ENCODE assay signal across 9 cellular contexts in the genomic region with DNA sequence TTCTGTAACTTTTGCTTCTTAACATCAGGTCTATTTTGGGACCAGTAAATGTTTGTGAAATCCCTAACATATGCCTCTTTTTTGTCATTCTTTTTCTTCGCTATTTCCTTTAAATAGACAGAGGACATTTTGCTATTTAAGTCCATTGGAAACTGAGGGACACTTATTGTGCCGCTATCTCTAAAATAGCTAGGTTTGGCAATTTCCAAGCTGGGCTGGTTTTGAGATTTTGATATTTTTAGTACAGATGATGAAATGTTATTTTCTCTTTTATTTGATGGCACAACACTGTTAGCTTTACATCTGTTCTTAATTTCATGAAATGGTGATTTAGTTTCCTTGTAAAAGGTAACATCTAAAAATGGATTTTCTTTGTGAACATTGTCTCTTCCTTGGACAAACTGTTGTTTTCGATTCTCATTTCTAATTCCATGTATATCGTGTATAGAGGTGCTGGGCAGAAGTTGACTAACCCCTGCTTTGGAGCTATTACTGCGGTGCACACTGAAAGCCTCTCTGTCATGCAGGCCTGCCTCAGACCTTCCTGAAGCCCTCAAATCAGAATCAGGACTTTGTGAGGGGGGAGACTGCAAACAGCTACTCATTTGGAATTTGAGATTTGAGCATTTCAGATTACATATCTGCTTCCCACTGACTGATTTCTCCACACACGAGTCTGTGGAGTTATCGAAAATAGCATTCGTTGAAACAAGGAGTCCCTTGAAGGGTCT. TPM values are rescaled to one million over a fixed set of nuclear protein-coding genes. Genes with fewer than 3 reads are reported as not detected.
DNase-seq lines count a peak whose midpoint lies in the region; ATAC-seq and TF ChIP-seq lines count a peak whose summit lies in the region.
"Had no signal": no experiment of that assay in that cellular context is flagged by ENCODE, and none has a peak within 500 bp of the region (broad histone marks: within the 10 kb centered on the region; RNA-seq: fewer than 3 reads in every experiment).

No MANE protein-coding gene starts in this region.

- H3K9ac ChIP-seq in mucosa of rectum (ENCODE audit: low read depth in 1 of 2, low read length in 2 of 2): peak overlapping the region; percentile 48 to 65

- no peaks in the 10 kb centered on the region for H3K9me3 Mint-ChIP-seq in MCF 10A (ENCODE audit: unreplicated experiment)

- no peaks in the 10 kb centered on the region for H3K27me3 ChIP-seq in mucosa of rectum (ENCODE audit: control insufficient read depth in 2 of 2, insufficient read depth in 2 of 2, low read length in 2 of 2)

- H3K27me3 Mint-ChIP-seq in MCF 10A (ENCODE audit: insufficient read depth, unreplicated experiment): no peaks in the 10 kb centered on the region

- TF ChIP-seq CTCF in MCF 10A (IDR thresholded peaks at IDR 0.05; ENCODE audit: unreplicated experiment): no peak

- peaks cover 2% of the 10 kb centered on the region for H3K36me3 Mint-ChIP-seq in MCF 10A (ENCODE audit: insufficient read depth, unreplicated experiment)

- H3K4me1 Mint-ChIP-seq in MCF 10A (ENCODE audit: insufficient read depth, unreplicated experiment): peaks cover 5% of the 10 kb centered on the region

- H3K36me3 ChIP-seq in mucosa of rectum (ENCODE audit: control insufficient read depth in 2 of 2, insufficient read depth in 2 of 2, low read length in 2 of 2): no peaks in the 10 kb centered on the region

- peaks cover 0 to 5% of the 10 kb centered on the region in 2 donors for H3K4me1 ChIP-seq in mucosa of rectum (ENCODE audit: control insufficient read depth in 2 of 2, insufficient read depth in 2 of 2, low read length in 2 of 2)

- H3K27ac Mint-ChIP-seq in MCF 10A (ENCODE audit: low read depth, unreplicated experiment): peak overlapping the region; percentile 21

- peak overlapping the region in 1 of 2 donors; percentile 16 for H3K27ac ChIP-seq in mucosa of rectum (ENCODE audit: low read depth in 2 of 2, low read length in 2 of 2)
- no peak overlapping the region for H3K27ac ChIP-seq in caudate nucleus (ENCODE audit: low read depth, low read length)

- ATAC-seq in GM19035 (IDR thresholded peaks at IDR 0.05; ENCODE audit: unreplicated experiment) (peak; percentile 25), HG03066 (IDR thresholded peaks at IDR 0.05; ENCODE audit: low read depth, unreplicated experiment) (peak; percentile 24)

- no peak for DNase-seq in MCF 10A (ENCODE audit: unreplicated experiment)
- no peak for DNase-seq in caudate nucleus (lab: John Stamatoyannopoulos, UW)
- DNase-seq in NCI-H187 (lab: John Stamatoyannopoulos, UW): no peak
- DNase-seq in mesenteric fat pad (ENCODE audit: low spot score): no peak
- no peak for DNase-seq in NCI-H1694 treated with DMSO at 0.1 percent for 48 hours (lab: John Stamatoyannopoulos, UW)

- no peaks in the 10 kb centered on the region for H3K9me3 ChIP-seq in mucosa of rectum (ENCODE audit: control insufficient read depth in 2 of 2, low read length in 2 of 2)

- intact Hi-C loops in MCF 10A (cut with micrococcal nuclease): loop anchor here (2.0 kb wide), 1 partner anchor 21 kb away; no protein-coding TSS in a partner anchor

- POLR2A ChIA-PET in MCF 10A (lab: Yijun Ruan, JAX): interaction anchor here (0.6 to 1.6 kb wide), 10 partner anchors 9 to 184 kb away, joined by 3 to 18 read pairs (median 4); partner anchors contain the start of gene VSNL1

- peak overlapping the region; percentile 76 for H3K4me3 Mint-ChIP-seq in MCF 10A (ENCODE audit: unreplicated experiment)

- H3K4me3 ChIP-seq in mucosa of rectum (ENCODE audit: low read length in 2 of 2): peak overlapping the region; percentile 69 to 81

- BruUV-seq in MCF 10A (replicated peaks; lab: Mats Ljungman, UMichigan): no TSS peak

- CTCF ChIA-PET in MCF 10A (lab: Yijun Ruan, JAX): interaction anchor here (0.9 to 1.2 kb wide), 3 partner anchors 153 to 745 kb away, joined by 4 to 6 read pairs (median 4); no protein-coding TSS in a partner anchor

RNA-seq across cellular contexts. Expression of gene RAD51AP2, which starts 0.6 kb away (rescaled TPM):
- total RNA-seq in MCF 10A (2022) (0.10 and 0.14 TPM in 2 replicates), mesenteric fat pad (not detected)
- total RNA-seq: T-helper 2 cell treated with Interferon-gamma antibody and Interleukin-4, amounts not matched to agents 100 ng/mL and 5 ng/mL, for 36 hours had no signal

RNA-seq across cellular contexts. Expression of gene VSNL1, which starts 22.9 kb away (rescaled TPM):
- 1.3 and 2.4 TPM in 2 replicates for total RNA-seq in MCF 10A (2022)
- not detected for total RNA-seq in mesenteric fat pad
- total RNA-seq: T-helper 2 cell treated with Interferon-gamma antibody and Interleukin-4, amounts not matched to agents 100 ng/mL and 5 ng/mL, for 36 hours had no signal
